In genomic region chr2:190810981-190811587, GRCh38 we compare ENCODE assay signal across 1 cellular context.
TF ChIP-seq lines count a peak whose summit lies in the region.

No MANE protein-coding gene starts in this region.

TF ChIP-seq in HepG2, 621 proteins besides CTCF, POLR2A, EP300 and RAD21 (continued from another document and continues in another):
- 0 out of 2 replicates have a peak, but pooled peaks have one; percentile 57 for TF ChIP-seq ZNF136 (CRISPR knock-in tag; IDR thresholded peaks at IDR 0.05; ENCODE audit: low read depth)
- TF ChIP-seq ZNF572 (CRISPR knock-in tag; IDR thresholded peaks at IDR 0.05): no peak
- TF ChIP-seq FOSL1 (CRISPR knock-in tag; IDR thresholded peaks at IDR 0.05; ENCODE audit: borderline replicate concordance): no peak
- TF ChIP-seq SSRP1 (CRISPR knock-in tag; IDR thresholded peaks at IDR 0.05): no peak
- no peak for TF ChIP-seq PHF5A (CRISPR knock-in tag; IDR thresholded peaks at IDR 0.05; ENCODE audit: low read depth, unreplicated experiment)
- TF ChIP-seq GATAD2A (CRISPR knock-in tag; IDR thresholded peaks at IDR 0.05): peak; percentile 44
- 0 out of 2 replicates have a peak, but pooled peaks have one; percentile 42 for TF ChIP-seq FOXP1 (IDR thresholded peaks at IDR 0.05)
- no peak for TF ChIP-seq FOXP1 (CRISPR knock-in tag; IDR thresholded peaks at IDR 0.05)
- TF ChIP-seq ZNF260 (CRISPR knock-in tag; IDR thresholded peaks at IDR 0.05; ENCODE audit: borderline replicate concordance, low read depth): no peak
- TF ChIP-seq TRAFD1 (CRISPR knock-in tag; IDR thresholded peaks at IDR 0.05; ENCODE audit: borderline replicate concordance): no peak
- TF ChIP-seq ZBTB14 (CRISPR knock-in tag; IDR thresholded peaks at IDR 0.05): no peak
- TF ChIP-seq, protein P1, sequence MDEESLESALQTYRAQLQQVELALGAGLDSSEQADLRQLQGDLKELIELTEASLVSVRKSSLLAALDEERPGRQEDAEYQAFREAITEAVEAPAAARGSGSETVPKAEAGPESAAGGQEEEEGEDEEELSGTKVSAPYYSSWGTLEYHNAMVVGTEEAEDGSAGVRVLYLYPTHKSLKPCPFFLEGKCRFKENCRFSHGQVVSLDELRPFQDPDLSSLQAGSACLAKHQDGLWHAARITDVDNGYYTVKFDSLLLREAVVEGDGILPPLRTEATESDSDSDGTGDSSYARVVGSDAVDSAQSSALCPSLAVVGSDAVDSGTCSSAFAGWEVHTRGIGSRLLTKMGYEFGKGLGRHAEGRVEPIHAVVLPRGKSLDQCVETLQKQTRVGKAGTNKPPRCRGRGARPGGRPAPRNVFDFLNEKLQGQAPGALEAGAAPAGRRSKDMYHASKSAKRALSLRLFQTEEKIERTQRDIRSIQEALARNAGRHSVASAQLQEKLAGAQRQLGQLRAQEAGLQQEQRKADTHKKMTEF (CRISPR knock-in tag; IDR thresholded peaks at IDR 0.05): no peak
- TF ChIP-seq DMTF1 (CRISPR knock-in tag; IDR thresholded peaks at IDR 0.05): no peak
- TF ChIP-seq EHMT2 (IDR thresholded peaks at IDR 0.05; ENCODE audit: borderline replicate concordance, low read depth, low read length): no peak
- TF ChIP-seq, protein P2, sequence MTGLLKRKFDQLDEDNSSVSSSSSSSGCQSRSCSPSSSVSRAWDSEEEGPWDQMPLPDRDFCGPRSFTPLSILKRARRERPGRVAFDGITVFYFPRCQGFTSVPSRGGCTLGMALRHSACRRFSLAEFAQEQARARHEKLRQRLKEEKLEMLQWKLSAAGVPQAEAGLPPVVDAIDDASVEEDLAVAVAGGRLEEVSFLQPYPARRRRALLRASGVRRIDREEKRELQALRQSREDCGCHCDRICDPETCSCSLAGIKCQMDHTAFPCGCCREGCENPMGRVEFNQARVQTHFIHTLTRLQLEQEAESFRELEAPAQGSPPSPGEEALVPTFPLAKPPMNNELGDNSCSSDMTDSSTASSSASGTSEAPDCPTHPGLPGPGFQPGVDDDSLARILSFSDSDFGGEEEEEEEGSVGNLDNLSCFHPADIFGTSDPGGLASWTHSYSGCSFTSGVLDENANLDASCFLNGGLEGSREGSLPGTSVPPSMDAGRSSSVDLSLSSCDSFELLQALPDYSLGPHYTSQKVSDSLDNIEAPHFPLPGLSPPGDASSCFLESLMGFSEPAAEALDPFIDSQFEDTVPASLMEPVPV (CRISPR knock-in tag; IDR thresholded peaks at IDR 0.05): no peak
- TF ChIP-seq, protein P3, sequence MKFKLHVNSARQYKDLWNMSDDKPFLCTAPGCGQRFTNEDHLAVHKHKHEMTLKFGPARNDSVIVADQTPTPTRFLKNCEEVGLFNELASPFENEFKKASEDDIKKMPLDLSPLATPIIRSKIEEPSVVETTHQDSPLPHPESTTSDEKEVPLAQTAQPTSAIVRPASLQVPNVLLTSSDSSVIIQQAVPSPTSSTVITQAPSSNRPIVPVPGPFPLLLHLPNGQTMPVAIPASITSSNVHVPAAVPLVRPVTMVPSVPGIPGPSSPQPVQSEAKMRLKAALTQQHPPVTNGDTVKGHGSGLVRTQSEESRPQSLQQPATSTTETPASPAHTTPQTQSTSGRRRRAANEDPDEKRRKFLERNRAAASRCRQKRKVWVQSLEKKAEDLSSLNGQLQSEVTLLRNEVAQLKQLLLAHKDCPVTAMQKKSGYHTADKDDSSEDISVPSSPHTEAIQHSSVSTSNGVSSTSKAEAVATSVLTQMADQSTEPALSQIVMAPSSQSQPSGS (CRISPR knock-in tag; IDR thresholded peaks at IDR 0.05): no peak
- no peak for TF ChIP-seq RXRB (CRISPR knock-in tag; IDR thresholded peaks at IDR 0.05; ENCODE audit: borderline replicate concordance)
- 0 out of 2 replicates have a peak, but pooled peaks have one; percentile 29 for TF ChIP-seq TGIF2 (CRISPR knock-in tag; IDR thresholded peaks at IDR 0.05)
- no peak for TF ChIP-seq FOXC1 (CRISPR knock-in tag; IDR thresholded peaks at IDR 0.05; ENCODE audit: borderline replicate concordance)
- TF ChIP-seq JUNB (CRISPR knock-in tag; IDR thresholded peaks at IDR 0.05; ENCODE audit: borderline replicate concordance): no peak
- no peak for TF ChIP-seq MTF1 (CRISPR knock-in tag; IDR thresholded peaks at IDR 0.05)
- peak; percentile 51; the same call in 1 of the 2 replicates for TF ChIP-seq NFATC3 (CRISPR knock-in tag; IDR thresholded peaks at IDR 0.05)
- TF ChIP-seq, protein P4, sequence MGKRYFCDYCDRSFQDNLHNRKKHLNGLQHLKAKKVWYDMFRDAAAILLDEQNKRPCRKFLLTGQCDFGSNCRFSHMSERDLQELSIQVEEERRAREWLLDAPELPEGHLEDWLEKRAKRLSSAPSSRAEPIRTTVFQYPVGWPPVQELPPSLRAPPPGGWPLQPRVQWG (CRISPR knock-in tag; IDR thresholded peaks at IDR 0.05; ENCODE audit: borderline replicate concordance, low read depth): no peak
- no peak for TF ChIP-seq SIX1 (CRISPR knock-in tag; IDR thresholded peaks at IDR 0.05; ENCODE audit: borderline replicate concordance)
- TF ChIP-seq HNF4G (IDR thresholded peaks at IDR 0.05; ENCODE audit: borderline replicate concordance, low read depth, low read length): peak; percentile 42; the same call in 1 of the 2 replicates
- TF ChIP-seq HNF4G (CRISPR knock-in tag; IDR thresholded peaks at IDR 0.05; ENCODE audit: borderline replicate concordance, low read depth): no peak
- TF ChIP-seq NFKBIZ (CRISPR knock-in tag; IDR thresholded peaks at IDR 0.05): no peak
- no peak for TF ChIP-seq ZNF737 (CRISPR knock-in tag; IDR thresholded peaks at IDR 0.05; ENCODE audit: borderline replicate concordance)
- TF ChIP-seq KLF16 (CRISPR knock-in tag; IDR thresholded peaks at IDR 0.05): peak in 1 of 2 experiments; percentile 40; a peak in 1 of 4 replicates
- no peak for TF ChIP-seq CREB1 (IDR thresholded peaks at IDR 0.05)
- no peak for TF ChIP-seq CREB1 (CRISPR knock-in tag; IDR thresholded peaks at IDR 0.05)
- TF ChIP-seq ZNF543 (CRISPR knock-in tag; IDR thresholded peaks at IDR 0.05): no peak
- TF ChIP-seq HNRNPLL (IDR thresholded peaks at IDR 0.05; ENCODE audit: low read depth, low read length, poor library complexity, severe bottlenecking): no peak
- TF ChIP-seq TRIM24 (CRISPR knock-in tag; IDR thresholded peaks at IDR 0.05): no peak
- TF ChIP-seq, protein P5, sequence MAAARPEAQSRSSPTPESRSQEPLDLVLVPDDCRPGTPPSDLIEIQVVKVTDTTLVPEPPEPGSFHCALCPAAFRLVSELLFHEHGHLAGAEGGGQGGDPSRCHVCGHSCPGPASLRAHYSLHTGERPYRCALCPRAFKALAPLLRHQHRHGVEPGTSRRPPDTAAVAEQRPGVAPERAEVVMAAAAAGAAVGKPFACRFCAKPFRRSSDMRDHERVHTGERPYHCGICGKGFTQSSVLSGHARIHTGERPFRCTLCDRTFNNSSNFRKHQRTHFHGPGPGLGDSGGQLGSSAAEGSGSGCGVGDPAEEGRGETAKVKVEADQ (CRISPR knock-in tag; IDR thresholded peaks at IDR 0.05; ENCODE audit: borderline replicate concordance): no peak
- no peak for TF ChIP-seq KDM4B (CRISPR knock-in tag; IDR thresholded peaks at IDR 0.05)
- TF ChIP-seq, protein P6, sequence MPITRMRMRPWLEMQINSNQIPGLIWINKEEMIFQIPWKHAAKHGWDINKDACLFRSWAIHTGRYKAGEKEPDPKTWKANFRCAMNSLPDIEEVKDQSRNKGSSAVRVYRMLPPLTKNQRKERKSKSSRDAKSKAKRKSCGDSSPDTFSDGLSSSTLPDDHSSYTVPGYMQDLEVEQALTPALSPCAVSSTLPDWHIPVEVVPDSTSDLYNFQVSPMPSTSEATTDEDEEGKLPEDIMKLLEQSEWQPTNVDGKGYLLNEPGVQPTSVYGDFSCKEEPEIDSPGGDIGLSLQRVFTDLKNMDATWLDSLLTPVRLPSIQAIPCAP (CRISPR knock-in tag; IDR thresholded peaks at IDR 0.05; ENCODE audit: low read depth): no peak
- TF ChIP-seq HMG20B (CRISPR knock-in tag; conservative IDR thresholded peaks at IDR 0.05): 0 out of 2 replicates have a peak, but pooled peaks have one; percentile 6
- 0 out of 2 replicates have a peak, but pooled peaks have one; percentile 8 for TF ChIP-seq MEF2D (CRISPR knock-in tag; IDR thresholded peaks at IDR 0.05)
- peak; percentile 80; the same call in 1 of the 2 replicates for TF ChIP-seq NCOR1 (IDR thresholded peaks at IDR 0.05; ENCODE audit: borderline replicate concordance, low read length)
- TF ChIP-seq KLF12 (CRISPR knock-in tag; IDR thresholded peaks at IDR 0.05; ENCODE audit: borderline replicate concordance): no peak
- no peak for TF ChIP-seq TOE1 (CRISPR knock-in tag; IDR thresholded peaks at IDR 0.05)
- TF ChIP-seq ZBTB25 (CRISPR knock-in tag; IDR thresholded peaks at IDR 0.05): 0 out of 2 replicates have a peak, but pooled peaks have one; percentile 27
- TF ChIP-seq, protein P7, sequence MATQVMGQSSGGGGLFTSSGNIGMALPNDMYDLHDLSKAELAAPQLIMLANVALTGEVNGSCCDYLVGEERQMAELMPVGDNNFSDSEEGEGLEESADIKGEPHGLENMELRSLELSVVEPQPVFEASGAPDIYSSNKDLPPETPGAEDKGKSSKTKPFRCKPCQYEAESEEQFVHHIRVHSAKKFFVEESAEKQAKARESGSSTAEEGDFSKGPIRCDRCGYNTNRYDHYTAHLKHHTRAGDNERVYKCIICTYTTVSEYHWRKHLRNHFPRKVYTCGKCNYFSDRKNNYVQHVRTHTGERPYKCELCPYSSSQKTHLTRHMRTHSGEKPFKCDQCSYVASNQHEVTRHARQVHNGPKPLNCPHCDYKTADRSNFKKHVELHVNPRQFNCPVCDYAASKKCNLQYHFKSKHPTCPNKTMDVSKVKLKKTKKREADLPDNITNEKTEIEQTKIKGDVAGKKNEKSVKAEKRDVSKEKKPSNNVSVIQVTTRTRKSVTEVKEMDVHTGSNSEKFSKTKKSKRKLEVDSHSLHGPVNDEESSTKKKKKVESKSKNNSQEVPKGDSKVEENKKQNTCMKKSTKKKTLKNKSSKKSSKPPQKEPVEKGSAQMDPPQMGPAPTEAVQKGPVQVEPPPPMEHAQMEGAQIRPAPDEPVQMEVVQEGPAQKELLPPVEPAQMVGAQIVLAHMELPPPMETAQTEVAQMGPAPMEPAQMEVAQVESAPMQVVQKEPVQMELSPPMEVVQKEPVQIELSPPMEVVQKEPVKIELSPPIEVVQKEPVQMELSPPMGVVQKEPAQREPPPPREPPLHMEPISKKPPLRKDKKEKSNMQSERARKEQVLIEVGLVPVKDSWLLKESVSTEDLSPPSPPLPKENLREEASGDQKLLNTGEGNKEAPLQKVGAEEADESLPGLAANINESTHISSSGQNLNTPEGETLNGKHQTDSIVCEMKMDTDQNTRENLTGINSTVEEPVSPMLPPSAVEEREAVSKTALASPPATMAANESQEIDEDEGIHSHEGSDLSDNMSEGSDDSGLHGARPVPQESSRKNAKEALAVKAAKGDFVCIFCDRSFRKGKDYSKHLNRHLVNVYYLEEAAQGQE (IDR thresholded peaks at IDR 0.05; ENCODE audit: borderline replicate concordance in 1 of 2, low read depth in 1 of 2, low read length in 2 of 2): no peak
- no peak for TF ChIP-seq HDAC1 (CRISPR knock-in tag; IDR thresholded peaks at IDR 0.05)
- no peak for TF ChIP-seq NFYC (CRISPR knock-in tag; IDR thresholded peaks at IDR 0.05)
- TF ChIP-seq, protein P8, sequence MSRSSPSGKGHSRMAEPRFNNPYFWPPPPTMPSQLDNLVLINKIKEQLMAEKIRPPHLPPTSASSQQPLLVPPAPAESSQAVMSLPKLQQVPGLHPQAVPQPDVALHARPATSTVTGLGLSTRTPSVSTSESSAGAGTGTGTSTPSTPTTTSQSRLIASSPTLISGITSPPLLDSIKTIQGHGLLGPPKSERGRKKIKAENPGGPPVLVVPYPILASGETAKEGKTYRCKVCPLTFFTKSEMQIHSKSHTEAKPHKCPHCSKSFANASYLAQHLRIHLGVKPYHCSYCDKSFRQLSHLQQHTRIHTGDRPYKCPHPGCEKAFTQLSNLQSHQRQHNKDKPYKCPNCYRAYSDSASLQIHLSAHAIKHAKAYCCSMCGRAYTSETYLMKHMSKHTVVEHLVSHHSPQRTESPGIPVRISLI (CRISPR knock-in tag; IDR thresholded peaks at IDR 0.05; ENCODE audit: borderline replicate concordance): no peak
- TF ChIP-seq ZFP1 (CRISPR knock-in tag; IDR thresholded peaks at IDR 0.05): no peak
